Comparison of ENCODE assay signal across 9 cellular contexts in the genomic region with DNA sequence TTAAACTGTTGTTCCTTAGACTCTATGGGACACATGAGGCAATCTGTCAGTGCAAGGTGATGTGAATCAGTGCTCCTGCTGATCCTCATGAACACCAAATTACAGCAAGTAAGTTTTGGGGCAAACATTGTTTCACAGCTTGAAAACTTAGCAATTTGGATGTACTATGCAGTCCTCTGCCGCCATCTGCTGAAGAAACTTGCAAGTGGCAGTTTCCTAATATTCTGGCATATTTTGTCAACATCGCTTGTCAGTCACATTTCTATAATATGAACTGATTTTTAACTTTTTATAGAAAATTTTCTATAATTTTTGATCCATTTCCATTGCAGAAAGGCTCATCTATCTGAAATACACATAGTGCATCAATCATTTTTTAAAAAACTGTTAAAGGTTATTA.
DNase-seq lines count a peak whose midpoint lies in the region; ATAC-seq and TF ChIP-seq lines count a peak whose summit lies in the region.
"Had no signal": no experiment of that assay in that cellular context is flagged by ENCODE, and none has a peak within 500 bp of the region (broad histone marks: within the 10 kb centered on the region; RNA-seq: fewer than 3 reads in every experiment).

No MANE protein-coding gene starts in this region.

- H3K4me3 ChIP-seq in GM12865 (ENCODE audit: low read depth, low read length), result no peak overlapping the region
- no peak overlapping the region for H3K4me3 ChIP-seq in OCI-LY1 (ENCODE audit: low read depth, low read length, poor library complexity, severe bottlenecking)
- H3K4me3 ChIP-seq in choroid plexus epithelial cell (ENCODE audit: low read depth, low read length), result no peak overlapping the region

- H3F3A ChIP-seq in OCI-LY1 (ENCODE audit: insufficient read depth, low read length), result no peaks in the 10 kb centered on the region

- no peaks in the 10 kb centered on the region for H3K9me2 ChIP-seq in OCI-LY1 (ENCODE audit: low read depth, low read length)

- H3K9me3 ChIP-seq in OCI-LY1 (ENCODE audit: low read length), result no peaks in the 10 kb centered on the region

- no peaks in the 10 kb centered on the region for H3K9me3 Mint-ChIP-seq in nephron
- H3K9me3 Mint-ChIP-seq: IgD-negative memory B cell had no signal

- H3K9ac ChIP-seq in OCI-LY1 (ENCODE audit: low read length), result no peak overlapping the region

- H2AFZ ChIP-seq in OCI-LY1 (ENCODE audit: low read length), result no peak overlapping the region

- H3K4me1 Mint-ChIP-seq in nephron, result no peaks in the 10 kb centered on the region
- H3K4me1 Mint-ChIP-seq: IgD-negative memory B cell had no signal

- no peak overlapping the region for H3K4me2 ChIP-seq in OCI-LY1 (ENCODE audit: low read length)

- H3K27ac ChIP-seq in OCI-LY1 (ENCODE audit: low read depth, low read length, poor library complexity, severe bottlenecking), result no peak overlapping the region

- H3K4me3 Mint-ChIP-seq in nephron, result no peak overlapping the region
- H3K4me3 Mint-ChIP-seq: IgD-negative memory B cell had no signal

- H3K79me2 ChIP-seq in OCI-LY1 (ENCODE audit: insufficient read depth, low read length), result no peaks in the 10 kb centered on the region

- peaks cover 82% of the 10 kb centered on the region for H3K36me3 ChIP-seq in OCI-LY1 (ENCODE audit: insufficient read depth, low read length)

- H4K20me1 ChIP-seq in OCI-LY1 (ENCODE audit: insufficient read depth, low read length), result no peaks in the 10 kb centered on the region

- no peaks in the 10 kb centered on the region for H3K4me1 ChIP-seq in OCI-LY1 (ENCODE audit: insufficient read depth, low read length, severe bottlenecking)

- no peaks in the 10 kb centered on the region for H3K27me3 ChIP-seq in OCI-LY1 (ENCODE audit: insufficient read depth, low read length)

- no peaks in the 10 kb centered on the region for H3K27me3 Mint-ChIP-seq in nephron (ENCODE audit: low read depth)
- H3K27me3 Mint-ChIP-seq: IgD-negative memory B cell had no signal

- H3K27ac Mint-ChIP-seq in nephron, result no peak overlapping the region
- H3K27ac Mint-ChIP-seq: IgD-negative memory B cell had no signal

- no peak for ATAC-seq in HG03439 (IDR thresholded peaks at IDR 0.05; ENCODE audit: unreplicated experiment)

- H3K36me3 Mint-ChIP-seq in nephron (ENCODE audit: low read depth), result peaks cover 66% of the 10 kb centered on the region

- DNase-seq in AG20443 (ENCODE audit: low spot score), result peak; percentile 29
- DNase-seq in GM12865 (ENCODE audit: low read depth), result peak; percentile 50
- peak; percentile 75 for DNase-seq in choroid plexus epithelial cell (ENCODE audit: low read depth)
- no peak for DNase-seq in HuH-7.5 (ENCODE audit: low spot score)
- no peak for DNase-seq in epidermal melanocyte (ENCODE audit: insufficient read length, low spot score)

- TF ChIP-seq CTCF in GM12865 (IDR thresholded peaks at IDR 0.05; ENCODE audit: insufficient read depth, low read depth, low read length, missing control alignments), result peak; percentile 47
- TF ChIP-seq CTCF in OCI-LY1 (IDR thresholded peaks at IDR 0.05; ENCODE audit: low read length), result peak; percentile 56; the same call in 1 of the 2 replicates
- TF ChIP-seq CTCF in choroid plexus epithelial cell (conservative IDR thresholded peaks at IDR 0.05; ENCODE audit: low read depth, low read length), result peak; percentile 90
- peak; percentile 73 to 78 (median 73) for TF ChIP-seq CTCF in nephron (IDR thresholded peaks at IDR 0.05; ENCODE audit: unreplicated experiment in 3 of 3)

Comparison
In these comparisons a context has a peak if more than half of its experiments do, and no peak if none do; other contexts are left out.
1. DNase-seq: peak in AG20443 (single experiment), GM12865 (single experiment) and choroid plexus epithelial cell (single experiment); none in HuH-7.5 (single experiment) and epidermal melanocyte (single experiment).
2. Peak in every context shown above with its lines, with median percentiles within 50 percentile points of each other: CTCF ChIP-seq.